9 cellular contexts compared by ENCODE assay signal in genomic region chr20:63274381-63275228, GRCh38. TPM values are rescaled to one million over a fixed set of nuclear protein-coding genes. Genes with fewer than 3 reads are reported as not detected.
DNase-seq lines count a peak whose midpoint lies in the region; ATAC-seq and TF ChIP-seq lines count a peak whose summit lies in the region.
"Had no signal": no experiment of that assay in that cellular context is flagged by ENCODE, and none has a peak within 500 bp of the region (broad histone marks: within the 10 kb centered on the region; RNA-seq: fewer than 3 reads in every experiment).

No MANE protein-coding gene starts in this region.

- peak overlapping the region; percentile 51 for H3K4me3 Mint-ChIP-seq in activated naive CD4-positive, alpha-beta T cell treated with anti-CD3 and anti-CD28 coated beads, Interleukin-2, amount 10 ng/mL, durations not matched to agents 7 days and 5 days
- peak overlapping the region; percentile 26 to 53 for H3K4me3 Mint-ChIP-seq in stimulated activated naive CD8-positive, alpha-beta T cell treated with anti-CD3 and anti-CD28 coated beads, Interleukin-15, amount 100 ng/mL, for 72 hours

- peak overlapping the region; percentile 12 for H3K4me3 ChIP-seq in coronary artery
- H3K4me3 ChIP-seq in thyroid gland (replicated peaks in 1 of 3) = no peak overlapping the region

- no peaks in the 10 kb centered on the region for H3K27me3 ChIP-seq in thyroid gland

- peaks cover 16 to 20% of the 10 kb centered on the region in 2 donors for H3K4me1 ChIP-seq in thyroid gland

- no peak for TF ChIP-seq POLR2A in thyroid gland (IDR thresholded peaks at IDR 0.05)

- peaks cover 29 to 32% of the 10 kb centered on the region in 2 donors for H3K36me3 ChIP-seq in thyroid gland

- DNase-seq in activated naive CD4-positive, alpha-beta T cell treated with anti-CD3 and anti-CD28 coated beads, Interleukin-2, amount 10 ng/mL, durations not matched to agents 7 days and 5 days = no peak
- no peak for DNase-seq in activated naive CD4-positive, alpha-beta T cell treated with anti-CD3 and anti-CD28 coated beads, Interleukin-2, amount 50 U/mL, for 16 hours
- no peak for DNase-seq in coronary artery (ENCODE audit: low spot score)
- no peak for DNase-seq in stimulated activated naive CD8-positive, alpha-beta T cell treated with anti-CD3 and anti-CD28 coated beads, Interleukin-15, amount 100 ng/mL, for 72 hours
- no peak for DNase-seq in thyroid gland
- no peak for DNase-seq in NK-92 (lab: John Stamatoyannopoulos, UW; ENCODE audit: unreplicated experiment)
- DNase-seq: caudate nucleus, NCI-H1694, T-helper 9 cell had no signal

- CTCF ChIA-PET in activated naive CD4-positive, alpha-beta T cell treated with anti-CD3 and anti-CD28 coated beads, Interleukin-2, amount 10 ng/mL, durations not matched to agents 7 days and 5 days (lab: Charles Lee) = no interaction called here

- peaks cover 9% of the 10 kb centered on the region for H3K36me3 Mint-ChIP-seq in activated naive CD4-positive, alpha-beta T cell treated with anti-CD3 and anti-CD28 coated beads, Interleukin-2, amount 10 ng/mL, durations not matched to agents 7 days and 5 days

- TF ChIP-seq CTCF in coronary artery (IDR thresholded peaks at IDR 0.05) (no peak), thyroid gland (IDR thresholded peaks at IDR 0.05) (no peak)

- H3K27ac Mint-ChIP-seq in activated naive CD4-positive, alpha-beta T cell treated with anti-CD3 and anti-CD28 coated beads, Interleukin-2, amount 10 ng/mL, durations not matched to agents 7 days and 5 days = peak overlapping the region; percentile 19
- peak overlapping the region in 1 of 2 donors; percentile 90 for H3K27ac Mint-ChIP-seq in stimulated activated naive CD8-positive, alpha-beta T cell treated with anti-CD3 and anti-CD28 coated beads, Interleukin-15, amount 100 ng/mL, for 72 hours

- H3K9me3 ChIP-seq in thyroid gland = no peaks in the 10 kb centered on the region

- no peaks in the 10 kb centered on the region for H3K9me3 Mint-ChIP-seq in activated naive CD4-positive, alpha-beta T cell treated with anti-CD3 and anti-CD28 coated beads, Interleukin-2, amount 10 ng/mL, durations not matched to agents 7 days and 5 days
- no peaks in the 10 kb centered on the region for H3K9me3 Mint-ChIP-seq in stimulated activated naive CD8-positive, alpha-beta T cell treated with anti-CD3 and anti-CD28 coated beads, Interleukin-15, amount 100 ng/mL, for 72 hours

- WGBS in thyroid gland, 2 donors = 77 to 84% methylated on average over 12 to 15 of the region's 17 CpGs

- ATAC-seq in stimulated activated naive CD8-positive, alpha-beta T cell treated with anti-CD3 and anti-CD28 coated beads, Interleukin-15, amount 100 ng/mL, for 72 hours = no peak

- intact Hi-C loops in thyroid gland (cut with DNase I) = no loop called here

- peaks cover 26% of the 10 kb centered on the region for H3K4me1 Mint-ChIP-seq in activated naive CD4-positive, alpha-beta T cell treated with anti-CD3 and anti-CD28 coated beads, Interleukin-2, amount 10 ng/mL, durations not matched to agents 7 days and 5 days
- peaks cover 34% of the 10 kb centered on the region for H3K4me1 Mint-ChIP-seq in stimulated activated naive CD8-positive, alpha-beta T cell treated with anti-CD3 and anti-CD28 coated beads, Interleukin-15, amount 100 ng/mL, for 72 hours

- peaks cover 13% of the 10 kb centered on the region for H3K27me3 Mint-ChIP-seq in activated naive CD4-positive, alpha-beta T cell treated with anti-CD3 and anti-CD28 coated beads, Interleukin-2, amount 10 ng/mL, durations not matched to agents 7 days and 5 days
- no peaks in the 10 kb centered on the region for H3K27me3 Mint-ChIP-seq in stimulated activated naive CD8-positive, alpha-beta T cell treated with anti-CD3 and anti-CD28 coated beads, Interleukin-15, amount 100 ng/mL, for 72 hours

- H3K27ac ChIP-seq in coronary artery (no peak overlapping the region), thyroid gland (no peak overlapping the region)

RNA-seq across cellular contexts. Expression of gene ARFGAP1, which starts 2.0 kb away (rescaled TPM):
- total RNA-seq in thyroid gland = 10 to 100 TPM; 70.7 to 75.7 (median 72.7) TPM

RNA-seq across cellular contexts. Expression of gene COL20A1, which starts 18.4 kb away (rescaled TPM):
- under 1 TPM in 1 of 4 donors, not detected in 3; 0.13 TPM for total RNA-seq in thyroid gland

RNA-seq across cellular contexts. Expression of gene NKAIN4, which starts 20.3 kb away (rescaled TPM):
- 1 to 10 TPM in 1 of 4 donors, under 1 TPM in 2, not detected in 1; 0.45 to 5.5 (median 0.67) TPM for total RNA-seq in thyroid gland

RNA-seq across cellular contexts. Expression of gene BIRC7, which starts 38.9 kb away (rescaled TPM):
- not detected for total RNA-seq in thyroid gland

RNA-seq across cellular contexts. Expression of gene YTHDF1, which starts 58.7 kb away (rescaled TPM):
- 10 to 100 TPM; 41.3 to 54.2 (median 43.4) TPM for total RNA-seq in thyroid gland
